ENCODE assay signal across 10 cellular contexts in the genomic region with DNA sequence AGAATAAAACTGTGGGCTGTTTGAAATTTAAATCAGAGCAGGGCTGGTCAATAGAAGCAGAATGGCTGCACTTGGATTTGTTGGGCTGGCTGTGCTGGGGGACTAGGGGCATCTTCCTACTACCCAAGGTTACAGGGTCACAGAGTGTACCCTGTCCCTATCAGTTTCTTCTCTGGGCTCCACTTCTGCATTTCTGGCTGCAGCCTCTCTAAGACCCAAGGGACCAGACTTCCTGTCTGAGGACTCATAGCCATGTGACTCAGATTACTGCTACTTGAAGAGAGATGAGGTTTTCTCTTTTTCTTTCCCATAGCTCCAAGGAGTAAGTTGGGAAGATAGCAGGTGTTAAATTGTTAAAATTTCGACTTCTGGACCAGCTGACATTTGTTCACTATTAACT.
DNase-seq lines count a peak whose midpoint lies in the region; ATAC-seq and TF ChIP-seq lines count a peak whose summit lies in the region.
"Had no signal": no experiment of that assay in that cellular context is flagged by ENCODE, and none has a peak within 500 bp of the region (broad histone marks: within the 10 kb centered on the region; RNA-seq: fewer than 3 reads in every experiment).

No MANE protein-coding gene starts in this region.

- intact Hi-C loops in prostate gland (cut with DNase I) (no loop called here), testis (cut with DNase I; ENCODE audit: low total_unique reads) (no loop called here)

- ATAC-seq in GM18867 (IDR thresholded peaks at IDR 0.05; ENCODE audit: unreplicated experiment) (peak; percentile 84), HG02610 (IDR thresholded peaks at IDR 0.05; ENCODE audit: unreplicated experiment) (peak; percentile 93)

- H3K4me3 ChIP-seq in prostate gland (no peak overlapping the region), testis (no peak overlapping the region)

- H3K27me3 ChIP-seq in prostate gland (replicated peaks; ENCODE audit: insufficient read depth) (no peaks in the 10 kb centered on the region), testis (no peaks in the 10 kb centered on the region)

- H3K9me3 ChIP-seq in prostate gland = no peaks in the 10 kb centered on the region
- H3K9me3 ChIP-seq in testis = no peaks in the 10 kb centered on the region

- H3K36me3 ChIP-seq in prostate gland = no peaks in the 10 kb centered on the region
- H3K36me3 ChIP-seq in testis (ENCODE audit: low read depth, missing control alignments) = no peaks in the 10 kb centered on the region

- TF ChIP-seq CTCF in prostate gland (IDR thresholded peaks at IDR 0.05) (no peak), testis (IDR thresholded peaks at IDR 0.05) (no peak)

- WGBS in prostate gland = 54% methylated on average over 1 of the region's 1 CpG
- 27 to 50% methylated on average over 1 of the region's 1 CpG for WGBS in testis, 2 donors

- no peak for TF ChIP-seq POLR2A in prostate gland (IDR thresholded peaks at IDR 0.05)
- no peak for TF ChIP-seq POLR2A in testis (IDR thresholded peaks at IDR 0.05)

- DNase-seq in M059J (ENCODE audit: low read depth) (peak; percentile 40), midbrain (lab: John Stamatoyannopoulos, UW) (peak; percentile 13), prostate gland (ENCODE audit: low spot score) (no peak), NCI-H1092 treated with DMSO at 0.1 percent for 48 hours (lab: John Stamatoyannopoulos, UW) (no peak), NCI-H2196 (lab: John Stamatoyannopoulos, UW; ENCODE audit: unreplicated experiment) (no peak), testis (no peak)
- DNase-seq: mesenchymal stem cell, NCI-H2081 treated with DMSO at 0.1 percent for 48 hours had no signal

- H3K27ac ChIP-seq in prostate gland (no peak overlapping the region), testis (no peak overlapping the region)

- H3K4me1 ChIP-seq in prostate gland (replicated peaks) (no peaks in the 10 kb centered on the region), testis (no peaks in the 10 kb centered on the region)

Comparison
In these comparisons a context has a peak if more than half of its experiments do, and no peak if none do; other contexts are left out.
1. DNase-seq: peak in M059J (single experiment) and midbrain (single experiment); none in prostate gland (single experiment), NCI-H1092 treated with DMSO at 0.1 percent for 48 hours (single experiment), NCI-H2196 (single experiment) and testis (single experiment).